In the genomic region with DNA sequence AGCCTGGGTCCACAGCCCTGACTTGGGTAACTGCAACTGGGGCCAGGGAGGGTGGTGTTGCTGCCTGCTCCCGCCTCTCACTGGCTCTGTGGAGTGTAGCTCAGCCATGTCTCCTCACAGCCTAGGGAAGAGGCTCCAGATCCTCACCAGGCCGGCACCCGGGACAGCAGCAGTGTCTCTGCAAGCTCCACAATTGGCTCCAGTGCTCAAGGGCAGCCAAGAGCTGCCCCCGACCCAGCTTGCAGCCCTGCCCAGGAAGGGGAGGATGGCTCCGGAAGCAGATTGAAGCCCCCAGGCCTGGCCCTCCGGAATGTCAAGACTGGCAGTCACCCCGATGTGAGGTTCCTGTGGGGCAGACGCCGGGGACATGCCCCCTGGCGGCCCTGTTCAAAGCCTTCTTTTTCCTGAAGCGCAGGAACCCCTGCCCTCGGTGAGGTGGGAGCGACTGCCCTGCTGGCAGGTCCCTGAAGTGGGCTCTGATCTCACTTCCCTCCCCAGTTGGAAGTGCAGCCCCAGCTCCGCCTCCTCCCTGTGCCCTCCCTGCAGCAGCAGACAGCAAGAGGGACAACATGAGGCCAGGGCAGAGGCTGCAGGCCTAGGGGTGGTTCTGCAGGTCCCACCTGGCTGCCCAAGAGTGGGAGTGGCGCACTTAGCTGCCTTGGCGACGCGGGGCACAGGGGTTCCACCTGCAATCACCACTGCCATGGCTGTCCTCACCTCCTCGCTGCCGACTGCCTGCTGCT, we compare ENCODE assay signal across 1 cellular context.
TF ChIP-seq lines count a peak whose summit lies in the region.

No MANE protein-coding gene starts in this region.

TF ChIP-seq in GM23338, 12 proteins besides CTCF, POLR2A, EP300 and RAD21 (continued from another document):
- TF ChIP-seq, protein P1, sequence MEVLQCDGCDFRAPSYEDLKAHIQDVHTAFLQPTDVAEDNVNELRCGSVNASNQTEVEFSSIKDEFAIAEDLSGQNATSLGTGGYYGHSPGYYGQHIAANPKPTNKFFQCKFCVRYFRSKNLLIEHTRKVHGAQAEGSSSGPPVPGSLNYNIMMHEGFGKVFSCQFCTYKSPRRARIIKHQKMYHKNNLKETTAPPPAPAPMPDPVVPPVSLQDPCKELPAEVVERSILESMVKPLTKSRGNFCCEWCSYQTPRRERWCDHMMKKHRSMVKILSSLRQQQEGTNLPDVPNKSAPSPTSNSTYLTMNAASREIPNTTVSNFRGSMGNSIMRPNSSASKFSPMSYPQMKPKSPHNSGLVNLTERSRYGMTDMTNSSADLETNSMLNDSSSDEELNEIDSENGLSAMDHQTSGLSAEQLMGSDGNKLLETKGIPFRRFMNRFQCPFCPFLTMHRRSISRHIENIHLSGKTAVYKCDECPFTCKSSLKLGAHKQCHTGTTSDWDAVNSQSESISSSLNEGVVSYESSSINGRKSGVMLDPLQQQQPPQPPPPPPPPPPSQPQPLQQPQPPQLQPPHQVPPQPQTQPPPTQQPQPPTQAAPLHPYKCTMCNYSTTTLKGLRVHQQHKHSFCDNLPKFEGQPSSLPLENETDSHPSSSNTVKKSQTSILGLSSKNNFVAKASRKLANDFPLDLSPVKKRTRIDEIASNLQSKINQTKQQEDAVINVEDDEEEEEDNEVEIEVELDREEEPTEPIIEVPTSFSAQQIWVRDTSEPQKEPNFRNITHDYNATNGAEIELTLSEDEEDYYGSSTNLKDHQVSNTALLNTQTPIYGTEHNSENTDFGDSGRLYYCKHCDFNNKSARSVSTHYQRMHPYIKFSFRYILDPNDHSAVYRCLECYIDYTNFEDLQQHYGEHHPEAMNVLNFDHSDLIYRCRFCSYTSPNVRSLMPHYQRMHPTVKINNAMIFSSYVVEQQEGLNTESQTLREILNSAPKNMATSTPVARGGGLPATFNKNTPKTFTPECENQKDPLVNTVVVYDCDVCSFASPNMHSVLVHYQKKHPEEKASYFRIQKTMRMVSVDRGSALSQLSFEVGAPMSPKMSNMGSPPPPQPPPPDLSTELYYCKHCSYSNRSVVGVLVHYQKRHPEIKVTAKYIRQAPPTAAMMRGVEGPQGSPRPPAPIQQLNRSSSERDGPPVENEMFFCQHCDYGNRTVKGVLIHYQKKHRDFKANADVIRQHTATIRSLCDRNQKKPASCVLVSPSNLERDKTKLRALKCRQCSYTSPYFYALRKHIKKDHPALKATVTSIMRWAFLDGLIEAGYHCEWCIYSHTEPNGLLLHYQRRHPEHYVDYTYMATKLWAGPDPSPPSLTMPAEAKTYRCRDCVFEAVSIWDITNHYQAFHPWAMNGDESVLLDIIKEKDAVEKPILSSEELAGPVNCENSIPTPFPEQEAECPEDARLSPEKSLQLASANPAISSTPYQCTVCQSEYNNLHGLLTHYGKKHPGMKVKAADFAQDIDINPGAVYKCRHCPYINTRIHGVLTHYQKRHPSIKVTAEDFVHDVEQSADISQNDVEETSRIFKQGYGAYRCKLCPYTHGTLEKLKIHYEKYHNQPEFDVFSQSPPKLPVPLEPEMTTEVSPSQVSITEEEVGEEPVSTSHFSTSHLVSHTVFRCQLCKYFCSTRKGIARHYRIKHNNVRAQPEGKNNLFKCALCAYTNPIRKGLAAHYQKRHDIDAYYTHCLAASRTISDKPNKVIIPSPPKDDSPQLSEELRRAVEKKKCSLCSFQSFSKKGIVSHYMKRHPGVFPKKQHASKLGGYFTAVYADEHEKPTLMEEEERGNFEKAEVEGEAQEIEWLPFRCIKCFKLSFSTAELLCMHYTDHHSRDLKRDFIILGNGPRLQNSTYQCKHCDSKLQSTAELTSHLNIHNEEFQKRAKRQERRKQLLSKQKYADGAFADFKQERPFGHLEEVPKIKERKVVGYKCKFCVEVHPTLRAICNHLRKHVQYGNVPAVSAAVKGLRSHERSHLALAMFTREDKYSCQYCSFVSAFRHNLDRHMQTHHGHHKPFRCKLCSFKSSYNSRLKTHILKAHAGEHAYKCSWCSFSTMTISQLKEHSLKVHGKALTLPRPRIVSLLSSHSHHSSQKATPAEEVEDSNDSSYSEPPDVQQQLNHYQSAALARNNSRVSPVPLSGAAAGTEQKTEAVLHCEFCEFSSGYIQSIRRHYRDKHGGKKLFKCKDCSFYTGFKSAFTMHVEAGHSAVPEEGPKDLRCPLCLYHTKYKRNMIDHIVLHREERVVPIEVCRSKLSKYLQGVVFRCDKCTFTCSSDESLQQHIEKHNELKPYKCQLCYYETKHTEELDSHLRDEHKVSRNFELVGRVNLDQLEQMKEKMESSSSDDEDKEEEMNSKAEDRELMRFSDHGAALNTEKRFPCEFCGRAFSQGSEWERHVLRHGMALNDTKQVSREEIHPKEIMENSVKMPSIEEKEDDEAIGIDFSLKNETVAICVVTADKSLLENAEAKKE (CRISPR knock-in tag; IDR thresholded peaks at IDR 0.05), result no peak
